In genomic region chr2:241316825-241317224, GRCh38 we compare ENCODE assay signal across 8 cellular contexts. TPM values are rescaled to one million over a fixed set of nuclear protein-coding genes. Genes with fewer than 3 reads are reported as not detected.
A peak's percentile ranks its signal among the peaks of the same experiment; 100 is the strongest.
DNase-seq lines count a peak whose midpoint lies in the region; ATAC-seq, FAIRE-seq and TF ChIP-seq lines count a peak whose summit lies in the region.

No MANE protein-coding gene starts in this region.

- H3K27me3 ChIP-seq in Peyer's patch (no peaks in the 10 kb centered on the region), pancreas (no peaks in the 10 kb centered on the region)

- H3K4me1 Mint-ChIP-seq in Calu3 (ENCODE audit: low read depth, unreplicated experiment): peaks cover 53% of the 10 kb centered on the region

- H3K9me3 Mint-ChIP-seq in Calu3 (ENCODE audit: low read depth, unreplicated experiment): no peaks in the 10 kb centered on the region

- intact Hi-C loops in Calu3 (cut with micrococcal nuclease; ENCODE audit: unreplicated experiment): loop anchor here (5.0 kb wide), 1 partner anchor 35 kb away; no protein-coding TSS in a partner anchor
- intact Hi-C loops in pancreas (cut with DNase I): no loop called here

- H3K36me3 ChIP-seq in Peyer's patch (no peaks in the 10 kb centered on the region), pancreas (no peaks in the 10 kb centered on the region)

- H3K4me3 Mint-ChIP-seq in Calu3 (ENCODE audit: low read depth, unreplicated experiment): peak overlapping the region; percentile 97

- H3K4me3 ChIP-seq in Peyer's patch (peak overlapping the region; percentile 72 to 90 (median 80)), pancreas (peak overlapping the region; percentile 63 to 86 (median 76))

- peak overlapping the region; percentile 100 for H3K27ac Mint-ChIP-seq in Calu3 (ENCODE audit: unreplicated experiment)

- CTCF ChIA-PET in Calu3 (lab: Charles Lee): no interaction called here

- TF ChIP-seq CTCF in Calu3 (IDR thresholded peaks at IDR 0.05; ENCODE audit: unreplicated experiment): no peak
- no peak for TF ChIP-seq CTCF in Peyer's patch (IDR thresholded peaks at IDR 0.05)
- no peak for TF ChIP-seq CTCF in pancreas (IDR thresholded peaks at IDR 0.05)

- H3K4me1 ChIP-seq in Peyer's patch (peaks cover 0 to 65% (median 12%) of the 10 kb centered on the region in 4 donors), pancreas (peaks cover 11 to 57% (median 28%) of the 10 kb centered on the region in 3 donors)

- H3K27ac ChIP-seq in Peyer's patch: peak overlapping the region; percentile 94 to 99 (median 96)
- peak overlapping the region; percentile 95 for H3K27ac ChIP-seq in epithelial cell of prostate
- H3K27ac ChIP-seq in pancreas: peak overlapping the region; percentile 86 to 99 (median 97)

- ATAC-seq in pancreas: no peak
- ATAC-seq in HG02938 (IDR thresholded peaks at IDR 0.05; ENCODE audit: unreplicated experiment): no peak
- ATAC-seq in GM18502 (IDR thresholded peaks at IDR 0.05; ENCODE audit: poor library complexity, unreplicated experiment): no peak
- no peak for ATAC-seq in GM19328 (IDR thresholded peaks at IDR 0.05; ENCODE audit: unreplicated experiment)

- no peak for TF ChIP-seq POLR2A in Peyer's patch (IDR thresholded peaks at IDR 0.05)

- H3K36me3 Mint-ChIP-seq in Calu3 (ENCODE audit: insufficient read depth, unreplicated experiment): peaks cover 80% of the 10 kb centered on the region

- FAIRE-seq in pancreas (lab: Jason Lieb, UNC): no peak
- no peak for FAIRE-seq in GM19239 (lab: Jason Lieb, UNC)

- no peak for DNase-seq in Calu3
- DNase-seq in Peyer's patch: no peak
- DNase-seq in epithelial cell of prostate (ENCODE audit: low read depth, low spot score): no peak
- DNase-seq in pancreas: no peak
- DNase-seq in GM19239 (ENCODE audit: insufficient read length, low spot score): no peak

- H3K27me3 Mint-ChIP-seq in Calu3 (ENCODE audit: unreplicated experiment): no peaks in the 10 kb centered on the region

- H3K9me3 ChIP-seq in Peyer's patch (no peaks in the 10 kb centered on the region), pancreas (no peaks in the 10 kb centered on the region)

- WGBS in pancreas, 2 donors: 2 to 4% methylated on average over 4 of the region's 4 CpGs

- no TSS peak for BruUV-seq in Calu3 (replicated peaks; lab: Mats Ljungman, UMichigan)

RNA-seq across cellular contexts. Expression of gene SEPTIN2, which starts 1.1 kb away (rescaled TPM):
- total RNA-seq in Calu3 (2022) (413 and 445 TPM in 2 replicates), Peyer's patch (100 to 1,000 TPM; 175 to 281 (median 193) TPM), pancreas (100 to 1,000 TPM; 149 to 245 (median 204) TPM)
- polyA plus RNA-seq in pancreas: 100 to 1,000 TPM; 106 to 158 TPM

RNA-seq across cellular contexts. Expression of gene HDLBP, which starts 1.4 kb away (rescaled TPM):
- total RNA-seq in Calu3 (2022) (429 and 493 TPM in 2 replicates), Peyer's patch (100 to 1,000 TPM; 361 to 651 (median 454) TPM), pancreas (100 to 1,000 TPM; 733 to 996 (median 775) TPM)
- 100 to 1,000 TPM; 273 to 346 TPM for polyA plus RNA-seq in pancreas

RNA-seq across cellular contexts. Expression of gene FARP2, which starts 39.3 kb away (rescaled TPM):
- total RNA-seq in Calu3 (2022) (59.0 and 67.7 TPM in 2 replicates), Peyer's patch (100 to 1,000 TPM; 107 to 169 (median 140) TPM), pancreas (10 to 100 TPM; 16.9 to 44.9 (median 24.2) TPM)
- 10 to 100 TPM; 26.2 to 35.3 TPM for polyA plus RNA-seq in pancreas
